In the genomic region with DNA sequence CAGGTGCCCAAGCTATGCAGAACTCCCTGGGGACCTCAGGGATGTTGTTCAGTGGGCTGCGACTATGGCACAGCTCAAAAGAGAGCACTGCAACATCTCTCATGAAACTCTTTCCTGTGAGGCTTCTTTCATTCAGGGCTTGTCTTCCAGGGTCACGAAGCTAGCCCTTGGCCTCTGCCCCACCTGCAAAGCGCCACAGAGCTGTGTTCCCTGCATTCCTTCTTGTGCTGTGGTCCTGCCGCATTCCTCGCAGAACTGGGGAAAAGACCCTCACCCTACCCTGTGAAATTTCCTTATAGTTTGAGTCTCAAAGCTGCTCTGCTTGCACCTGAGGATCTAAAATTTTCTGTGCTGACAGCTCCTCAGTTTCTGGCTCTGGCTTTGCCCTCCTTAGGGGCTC, we compare ENCODE assay signal across 1 cellular context.
TF ChIP-seq lines count a peak whose summit lies in the region.

No MANE protein-coding gene starts in this region.

TF ChIP-seq in Ishikawa, 13 proteins besides CTCF, POLR2A, EP300 and RAD21:
- TF ChIP-seq REST (IDR thresholded peaks at IDR 0.05; ENCODE audit: low read depth) (no peak), TAF1 (IDR thresholded peaks at IDR 0.05; ENCODE audit: low read depth) (no peak), CEBPB (IDR thresholded peaks at IDR 0.05) (no peak), USF1 (IDR thresholded peaks at IDR 0.05) (no peak), MAX (IDR thresholded peaks at IDR 0.05) (no peak), FOXM1 (IDR thresholded peaks at IDR 0.05; ENCODE audit: borderline replicate concordance, low read depth) (no peak), NFIC (IDR thresholded peaks at IDR 0.05) (no peak), YY1 (IDR thresholded peaks at IDR 0.05; ENCODE audit: low read depth) (no peak), TCF12 (IDR thresholded peaks at IDR 0.05; ENCODE audit: low read depth) (no peak)
